ENCODE assay signal across 9 cellular contexts in genomic region chr22:35638408-35638807, GRCh38. TPM values are rescaled to one million over a fixed set of nuclear protein-coding genes. Genes with fewer than 3 reads are reported as not detected.
DNase-seq lines count a peak whose midpoint lies in the region; ATAC-seq and TF ChIP-seq lines count a peak whose summit lies in the region.
"Had no signal": no experiment of that assay in that cellular context is flagged by ENCODE, and none has a peak within 500 bp of the region (broad histone marks: within the 10 kb centered on the region; RNA-seq: fewer than 3 reads in every experiment).

No MANE protein-coding gene starts in this region.

- peak overlapping the region; percentile 34 for H2AFZ ChIP-seq in hepatocyte

- TF ChIP-seq POLR2A in breast epithelium (IDR thresholded peaks at IDR 0.05) (no peak), prostate gland (IDR thresholded peaks at IDR 0.05) (no peak)

- peaks cover 10 to 15% of the 10 kb centered on the region in 2 donors for H3K4me1 ChIP-seq in breast epithelium
- H3K4me1 ChIP-seq in hepatocyte (ENCODE audit: insufficient read depth), result peaks cover 27% of the 10 kb centered on the region
- H3K4me1 ChIP-seq in prostate gland (replicated peaks), result no peaks in the 10 kb centered on the region

- no peak for ATAC-seq in HG03196 (IDR thresholded peaks at IDR 0.05; ENCODE audit: unreplicated experiment)
- ATAC-seq in HG02870 (IDR thresholded peaks at IDR 0.05; ENCODE audit: unreplicated experiment), result no peak

- H3K4me3 ChIP-seq in BJ (ENCODE audit: low read depth, low read length), result no peak overlapping the region
- H3K4me3 ChIP-seq in breast epithelium, result peak overlapping the region in 1 of 3 donors; percentile 41
- no peak overlapping the region for H3K4me3 ChIP-seq in hepatocyte
- no peak overlapping the region for H3K4me3 ChIP-seq in prostate gland

- 43% methylated on average over 13 of the region's 13 CpGs for WGBS in hepatocyte (ENCODE audit: low lambda C conversion rate, missing lambda C conversion rate)
- WGBS in prostate gland, result 41% methylated on average over 13 of the region's 13 CpGs

- H3K79me2 ChIP-seq in hepatocyte, result no peaks in the 10 kb centered on the region

- no peak overlapping the region for H3K4me3 Mint-ChIP-seq in glutamatergic neuron (ENCODE audit: unreplicated experiment)

- no peak overlapping the region for H3K27ac Mint-ChIP-seq in glutamatergic neuron (ENCODE audit: unreplicated experiment)

- H3K27me3 Mint-ChIP-seq in glutamatergic neuron (ENCODE audit: unreplicated experiment), result peaks cover 1% of the 10 kb centered on the region

- no peak overlapping the region for H3K4me2 ChIP-seq in hepatocyte

- no peaks in the 10 kb centered on the region for H3K27me3 ChIP-seq in BJ (ENCODE audit: control insufficient read depth, insufficient read depth, low read length)
- H3K27me3 ChIP-seq in breast epithelium, result no peaks in the 10 kb centered on the region
- H3K27me3 ChIP-seq in hepatocyte, result no peaks in the 10 kb centered on the region
- H3K27me3 ChIP-seq in prostate gland (replicated peaks; ENCODE audit: insufficient read depth), result no peaks in the 10 kb centered on the region

- H3K9me3 ChIP-seq in breast epithelium, result no peaks in the 10 kb centered on the region
- H3K9me3 ChIP-seq in hepatocyte (ENCODE audit: low read depth), result no peaks in the 10 kb centered on the region
- H3K9me3 ChIP-seq in prostate gland, result no peaks in the 10 kb centered on the region
- H3K9me3 ChIP-seq: Caco-2 had no signal

- intact Hi-C loops in breast epithelium (cut with DNase I; ENCODE audit: low total_unique reads), result no loop called here
- intact Hi-C loops in prostate gland (cut with DNase I), result loop anchor here (5.0 kb wide), 1 partner anchor 89 kb away; no protein-coding TSS in a partner anchor

- peaks cover 3% of the 10 kb centered on the region for H3K9me3 Mint-ChIP-seq in glutamatergic neuron (ENCODE audit: unreplicated experiment)

- H3K36me3 ChIP-seq in BJ (ENCODE audit: control insufficient read depth, insufficient read depth, low read length) (no peaks in the 10 kb centered on the region), breast epithelium (no peaks in the 10 kb centered on the region), hepatocyte (replicated peaks; ENCODE audit: insufficient read depth, low read depth) (no peaks in the 10 kb centered on the region), prostate gland (no peaks in the 10 kb centered on the region)

- TF ChIP-seq CTCF in BJ (IDR thresholded peaks at IDR 0.05; ENCODE audit: insufficient read depth, low read depth, low read length) (no peak), breast epithelium (IDR thresholded peaks at IDR 0.05) (no peak), hepatocyte (IDR thresholded peaks at IDR 0.05; ENCODE audit: poor library complexity) (no peak), prostate gland (IDR thresholded peaks at IDR 0.05) (no peak), GM10248 (IDR thresholded peaks at IDR 0.05; ENCODE audit: control extremely low read depth, extremely low read depth, low read depth, missing control alignments) (no peak), glutamatergic neuron (IDR thresholded peaks at IDR 0.05; ENCODE audit: partially characterized antibody, unreplicated experiment) (no peak)

- H3K27ac ChIP-seq in breast epithelium, result peak overlapping the region; percentile 83 to 94
- peak overlapping the region; percentile 85 for H3K27ac ChIP-seq in hepatocyte
- peak overlapping the region; percentile 59 to 63 for H3K27ac ChIP-seq in prostate gland

- peaks cover 5% of the 10 kb centered on the region for H3K36me3 Mint-ChIP-seq in glutamatergic neuron (ENCODE audit: unreplicated experiment)

- DNase-seq in BJ (ENCODE audit: low read depth) (peak; percentile 85), breast epithelium (ENCODE audit: low spot score in 2 of 2) (peak; percentile 71), hepatocyte (ENCODE audit: low spot score) (peak; percentile 55), prostate gland (ENCODE audit: low spot score) (no peak), GM10248 (ENCODE audit: extremely low spot score) (no peak), glutamatergic neuron (no peak)

- H4K20me1 ChIP-seq in hepatocyte (ENCODE audit: insufficient read depth, poor library complexity, severe bottlenecking), result no peaks in the 10 kb centered on the region

- CTCF ChIA-PET in BJ (lab: Yijun Ruan, JAX) (no interaction called here), GM10248 (lab: Yijun Ruan, JAX) (no interaction called here)

- POLR2A ChIA-PET in BJ (lab: Charles Lee) (no interaction called here), GM10248 (lab: Yijun Ruan, JAX) (no interaction called here)

- no peaks in the 10 kb centered on the region for H3K9me2 ChIP-seq in hepatocyte (replicated peaks; ENCODE audit: insufficient read depth)

- H3K4me1 Mint-ChIP-seq in glutamatergic neuron (ENCODE audit: low read depth, unreplicated experiment), result no peaks in the 10 kb centered on the region

RNA-seq across cellular contexts. Expression of gene APOL6, which starts 9.8 kb away (rescaled TPM):
- polyA plus RNA-seq in BJ (2011; rRNA removed) (9.5 and 14.2 TPM in 2 replicates), hepatocyte (2.7 and 3.1 TPM in 2 replicates)
- 17.3 and 18.5 TPM in 2 replicates for polyA minus RNA-seq in BJ (2011; rRNA and poly(A)+ RNA removed)
- total RNA-seq in breast epithelium (10 to 100 TPM; 21.2 to 59.7 (median 25.6) TPM), hepatocyte (19.6 and 21.0 TPM in 2 replicates), prostate gland (10 to 100 TPM in 1 of 2 donors, 1 to 10 TPM in 1; 8.7 to 14.6 TPM), glutamatergic neuron (ENCODE audit: unreplicated experiment) (not detected)

RNA-seq across cellular contexts. Expression of gene MB, which starts 21.3 kb away (rescaled TPM):
- polyA plus RNA-seq in BJ (2011; rRNA removed), result 0.06 TPM in 1 of 2 replicates, not detected in the other
- not detected in 2 replicates for polyA minus RNA-seq in BJ (2011; rRNA and poly(A)+ RNA removed)
- total RNA-seq in breast epithelium, result 10 to 100 TPM in 1 of 3 donors, 1 to 10 TPM in 1, under 1 TPM in 1; 0.48 to 13.1 (median 10.0) TPM
- total RNA-seq in hepatocyte, result not detected in 2 replicates
- 0.64 and 0.75 TPM in 2 replicates for polyA plus RNA-seq in hepatocyte
- 10 to 100 TPM in 1 of 2 donors, 1 to 10 TPM in 1; 9.9 to 71.8 TPM for total RNA-seq in prostate gland
- not detected for total RNA-seq in glutamatergic neuron (ENCODE audit: unreplicated experiment)

Comparison
In these comparisons a context has a peak if more than half of its experiments do, and no peak if none do; other contexts are left out.
1. DNase-seq: peak in BJ (single experiment), breast epithelium (2 of 2) and hepatocyte (single experiment); none in prostate gland (single experiment), GM10248 (single experiment) and glutamatergic neuron (single experiment).
2. Peak in every context shown above with its lines, with median percentiles within 50 percentile points of each other: H3K27ac ChIP-seq.